In the genomic region with DNA sequence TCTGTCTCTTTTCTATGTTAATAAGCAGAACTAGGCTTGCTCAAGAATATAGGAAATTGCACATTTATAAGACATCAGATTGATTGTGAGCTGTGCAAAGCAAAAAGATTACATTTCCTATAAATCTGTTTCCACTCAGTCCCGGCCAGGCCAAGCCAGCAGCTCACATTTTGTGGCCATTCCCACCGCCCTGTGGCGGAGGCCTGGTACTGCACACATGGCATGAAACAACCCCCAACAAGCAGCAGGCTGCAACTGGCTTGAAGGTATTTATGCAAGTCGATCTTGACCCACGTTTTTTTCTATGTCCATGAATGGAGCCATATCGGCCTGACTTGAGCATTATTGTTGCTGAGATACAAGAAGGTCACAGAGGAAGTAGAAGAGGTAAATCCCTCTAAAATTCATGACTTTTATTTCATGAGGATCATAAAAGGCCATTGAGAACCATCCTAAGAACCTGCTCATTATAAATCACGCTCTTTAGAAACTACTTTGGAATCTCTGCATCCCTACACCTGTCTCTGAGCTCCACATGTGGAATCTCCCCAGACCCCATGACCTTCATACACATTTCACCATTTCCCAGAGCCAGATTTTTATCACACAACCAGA, we compare ENCODE assay signal across 8 cellular contexts.
DNase-seq lines count a peak whose midpoint lies in the region; ATAC-seq, FAIRE-seq and TF ChIP-seq lines count a peak whose summit lies in the region.

No MANE protein-coding gene starts in this region.

- 11% methylated on average over 7 of the region's 7 CpGs for whole genome bisulfite sequencing in HepG2 (ENCODE audit: low lambda C conversion rate)

- intact Hi-C loops in HepG2 (cut with micrococcal nuclease; ENCODE audit: unreplicated experiment) = no loop called here

- no peaks in the 10 kb centered on the region for H3K79me2 ChIP-seq in HepG2 (ENCODE audit: insufficient read depth, low read length)

- no TSS peak for BruUV-seq in HepG2 (replicated peaks; lab: Mats Ljungman, UMichigan)

- peak; percentile 83 for FAIRE-seq in HepG2 (lab: Jason Lieb, UNC)

- TF ChIP-seq POLR2A in HepG2 (IDR thresholded peaks at IDR 0.05; ENCODE audit: insufficient read depth in 1 of 2, low read depth in 2 of 2, low read length in 2 of 2) = no peak

- in situ Hi-C loops in HepG2 (cut with HindIII; ENCODE audit: extremely low pct_ligation_motif_present, low pct_unique_long_range_greater_than_20kb) = no loop called here

- no peak for TF ChIP-seq EP300 in HepG2 (IDR thresholded peaks at IDR 0.05; ENCODE audit: low read depth in 2 of 2, low read length in 2 of 2)
- TF ChIP-seq EP300 in HepG2 (CRISPR knock-in tag; IDR thresholded peaks at IDR 0.05; ENCODE audit: borderline replicate concordance) = no peak

- ATAC-seq in HG03159 (IDR thresholded peaks at IDR 0.05; ENCODE audit: unreplicated experiment) (peak; percentile 86), HepG2 (peak; percentile 93), HG02798 (IDR thresholded peaks at IDR 0.05; ENCODE audit: poor library complexity, unreplicated experiment) (no peak)

- H4K20me1 ChIP-seq in HepG2 (ENCODE audit: insufficient read depth, low read length) = no peaks in the 10 kb centered on the region

- no peaks in the 10 kb centered on the region for H3K9me3 ChIP-seq in SJSA1 (replicated peaks)
- H3K9me3 ChIP-seq in HepG2 (ENCODE audit: low read length) = no peaks in the 10 kb centered on the region

- TF ChIP-seq RAD21 in HepG2 (CRISPR knock-in tag; IDR thresholded peaks at IDR 0.05) = peak; percentile 37; the same call in 1 of the 2 replicates

- no peak overlapping the region for H3K27ac ChIP-seq in SJSA1
- no peak overlapping the region for H3K27ac ChIP-seq in HepG2 (ENCODE audit: extremely low read length, insufficient read depth, low read length)

- CTCF ChIA-PET in HepG2 (lab: Yijun Ruan, JAX; ENCODE audit: low intra/inter-chr PET ratio, low total read pairs) = no interaction called here

- no peak overlapping the region for H3K4me2 ChIP-seq in HepG2 (ENCODE audit: low read depth, low read length)

- POLR2A ChIA-PET in HepG2 (lab: Yijun Ruan, JAX) = no interaction called here

- H3K9ac ChIP-seq in HepG2 (ENCODE audit: insufficient read depth, low read depth, low read length) = no peak overlapping the region

- TF ChIP-seq CTCF in HepG2 (CRISPR knock-in tag; IDR thresholded peaks at IDR 0.05) = peak; percentile 78

- H3K27me3 ChIP-seq in SJSA1 (replicated peaks) (0 out of 2 replicates have a peak, but pooled peaks cover 5% of the 10 kb centered on the region), HepG2 (ENCODE audit: control insufficient read depth in 1 of 2, insufficient read depth in 2 of 2, low read length in 2 of 2) (peaks cover 0 to 15% of the 10 kb centered on the region in 2 experiments; a peak in 3 of 5 replicates)

- H3K36me3 ChIP-seq in SJSA1 (no peaks in the 10 kb centered on the region), HepG2 (replicated peaks in 1 of 2; ENCODE audit: control insufficient read depth in 1 of 2, insufficient read depth in 2 of 2, low read length in 2 of 2) (no peaks in the 10 kb centered on the region)

- DNase-seq in NCI-H526 (lab: John Stamatoyannopoulos, UW) = peak; percentile 10 to 37
- DNase-seq in NCI-H526 treated with DMSO at 0.1 percent for 48 hours (lab: John Stamatoyannopoulos, UW) = no peak
- DNase-seq in SJSA1 (ENCODE audit: low read depth in 1 of 2, low spot score in 2 of 2) = peak; percentile 51 to 77
- DNase-seq in dedifferentiated amniotic fluid mesenchymal stem cell (ENCODE audit: extremely low spot score) = peak; percentile 74
- peak; percentile 37 for DNase-seq in HepG2 (ENCODE audit: low spot score)
- DNase-seq in stimulated activated CD8-positive, alpha-beta memory T cell treated with anti-CD3 and anti-CD28 coated beads, Interleukin-4, amount 100 ng/mL, for 24 hours (ENCODE audit: low read depth) = peak; percentile 2

- H3K4me3 ChIP-seq in SJSA1 (no peak overlapping the region), HepG2 (replicated peaks in 1 of 3; ENCODE audit: insufficient read depth in 1 of 3, low read depth in 2 of 3, low read length in 3 of 3) (no peak overlapping the region)

- H2AFZ ChIP-seq in HepG2 (ENCODE audit: low read length) = no peak overlapping the region

- H3K4me1 ChIP-seq in SJSA1 (replicated peaks) (peaks cover 22% of the 10 kb centered on the region), HepG2 (ENCODE audit: insufficient read depth, low read length) (no peaks in the 10 kb centered on the region)

TF ChIP-seq in HepG2, 621 proteins besides CTCF, POLR2A, EP300 and RAD21 (continues in another document):
- TF ChIP-seq ZNF33A (CRISPR knock-in tag; IDR thresholded peaks at IDR 0.05; ENCODE audit: borderline replicate concordance) = no peak
- TF ChIP-seq GRHL1 (CRISPR knock-in tag; conservative IDR thresholded peaks at IDR 0.05) = no peak
- no peak for TF ChIP-seq ZBTB7A (CRISPR knock-in tag; IDR thresholded peaks at IDR 0.05)
- TF ChIP-seq U2AF2 (IDR thresholded peaks at IDR 0.05; ENCODE audit: low read depth, low read length) = no peak
- 0 out of 2 replicates have a peak, but pooled peaks have one; percentile 26 for TF ChIP-seq BORCS8-MEF2B (CRISPR knock-in tag; IDR thresholded peaks at IDR 0.05)
- TF ChIP-seq DZIP1 (CRISPR knock-in tag; IDR thresholded peaks at IDR 0.05) = no peak
- TF ChIP-seq GATAD2A (CRISPR knock-in tag; IDR thresholded peaks at IDR 0.05) = no peak
- no peak for TF ChIP-seq ISL2 (CRISPR knock-in tag; IDR thresholded peaks at IDR 0.05)
- peak; percentile 61 for TF ChIP-seq XRCC5 (optimal IDR thresholded peaks at IDR 0.05; ENCODE audit: low read length)
- TF ChIP-seq, protein P1, sequence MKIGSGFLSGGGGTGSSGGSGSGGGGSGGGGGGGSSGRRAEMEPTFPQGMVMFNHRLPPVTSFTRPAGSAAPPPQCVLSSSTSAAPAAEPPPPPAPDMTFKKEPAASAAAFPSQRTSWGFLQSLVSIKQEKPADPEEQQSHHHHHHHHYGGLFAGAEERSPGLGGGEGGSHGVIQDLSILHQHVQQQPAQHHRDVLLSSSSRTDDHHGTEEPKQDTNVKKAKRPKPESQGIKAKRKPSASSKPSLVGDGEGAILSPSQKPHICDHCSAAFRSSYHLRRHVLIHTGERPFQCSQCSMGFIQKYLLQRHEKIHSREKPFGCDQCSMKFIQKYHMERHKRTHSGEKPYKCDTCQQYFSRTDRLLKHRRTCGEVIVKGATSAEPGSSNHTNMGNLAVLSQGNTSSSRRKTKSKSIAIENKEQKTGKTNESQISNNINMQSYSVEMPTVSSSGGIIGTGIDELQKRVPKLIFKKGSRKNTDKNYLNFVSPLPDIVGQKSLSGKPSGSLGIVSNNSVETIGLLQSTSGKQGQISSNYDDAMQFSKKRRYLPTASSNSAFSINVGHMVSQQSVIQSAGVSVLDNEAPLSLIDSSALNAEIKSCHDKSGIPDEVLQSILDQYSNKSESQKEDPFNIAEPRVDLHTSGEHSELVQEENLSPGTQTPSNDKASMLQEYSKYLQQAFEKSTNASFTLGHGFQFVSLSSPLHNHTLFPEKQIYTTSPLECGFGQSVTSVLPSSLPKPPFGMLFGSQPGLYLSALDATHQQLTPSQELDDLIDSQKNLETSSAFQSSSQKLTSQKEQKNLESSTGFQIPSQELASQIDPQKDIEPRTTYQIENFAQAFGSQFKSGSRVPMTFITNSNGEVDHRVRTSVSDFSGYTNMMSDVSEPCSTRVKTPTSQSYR (CRISPR knock-in tag; IDR thresholded peaks at IDR 0.05; ENCODE audit: borderline replicate concordance) = peak; percentile 20; the same call in 1 of the 2 replicates
- peak; percentile 75 for TF ChIP-seq STAG1 (CRISPR knock-in tag; IDR thresholded peaks at IDR 0.05)
- no peak for TF ChIP-seq FOXP1 (IDR thresholded peaks at IDR 0.05)
- TF ChIP-seq FOXP1 (CRISPR knock-in tag; IDR thresholded peaks at IDR 0.05) = no peak
- TF ChIP-seq ZNF354B (CRISPR knock-in tag; IDR thresholded peaks at IDR 0.05) = no peak
